ENCODE assay signal across 18 cellular contexts in genomic region chr10:506451-507354, GRCh38.
"Had no signal": no experiment of that assay in that cellular context is flagged by ENCODE, and none has a peak within 500 bp of the region (broad histone marks: within the 10 kb centered on the region; RNA-seq: fewer than 3 reads in every experiment).

No MANE protein-coding gene starts in this region.

- H3K9me3 Mint-ChIP-seq: activated naive CD4-positive, alpha-beta T cell treated with anti-CD3 and anti-CD28 coated beads, Interleukin-2, amount 50 U/mL, for 72 hours; nephron progenitor cell; stimulated activated effector memory CD8-positive, alpha-beta T cell treated with anti-CD3 and anti-CD28 coated beads, Interleukin-12 subunit alpha, Interleukin-12 subunit beta, amount 100 ng/mL, for 72 hours had no signal

- H3K4me3 ChIP-seq: esophagus squamous epithelium, left ventricle myocardium inferior, ovary, skin epidermis, thyroid gland, vagina had no signal

- ATAC-seq: activated naive CD4-positive, alpha-beta T cell treated with anti-CD3 and anti-CD28 coated beads, Interleukin-2, amount 50 U/mL, for 72 hours; stimulated activated effector memory CD8-positive, alpha-beta T cell treated with anti-CD3 and anti-CD28 coated beads, Interleukin-12 subunit alpha, Interleukin-12 subunit beta, amount 100 ng/mL, for 72 hours had no signal

- H3K36me3 ChIP-seq: brain microvascular endothelial cell, left ventricle myocardium inferior, ovary, thyroid gland, vagina had no signal

- DNase-seq: activated CD4-positive, alpha-beta T cell treated with anti-CD3 and anti-CD28 coated beads, Interleukin-2, amount 50 U/mL, for 4 hours; activated T-cell treated with anti-CD3 and anti-CD28 coated beads, Interleukin-2, amount 50 U/mL, for 1 hour; amniotic stem cell; brain microvascular endothelial cell; esophagus squamous epithelium; foreskin fibroblast; glutamatergic neuron; left ventricle myocardium inferior; mesenchymal stem cell; nephron progenitor cell; retina; T-helper 2 cell; thyroid gland had no signal

- H3K36me3 Mint-ChIP-seq: stimulated activated effector memory CD8-positive, alpha-beta T cell treated with anti-CD3 and anti-CD28 coated beads, Interleukin-12 subunit alpha, Interleukin-12 subunit beta, amount 100 ng/mL, for 72 hours had no signal

- H3K27ac Mint-ChIP-seq: nephron progenitor cell; stimulated activated effector memory CD8-positive, alpha-beta T cell treated with anti-CD3 and anti-CD28 coated beads, Interleukin-12 subunit alpha, Interleukin-12 subunit beta, amount 100 ng/mL, for 72 hours had no signal

- H3K27ac ChIP-seq: brain microvascular endothelial cell, esophagus squamous epithelium, left ventricle myocardium inferior, ovary, skin epidermis, thyroid gland, vagina had no signal

- H3K4me3 Mint-ChIP-seq: nephron progenitor cell; stimulated activated effector memory CD8-positive, alpha-beta T cell treated with anti-CD3 and anti-CD28 coated beads, Interleukin-12 subunit alpha, Interleukin-12 subunit beta, amount 100 ng/mL, for 72 hours had no signal

- H3K9me3 ChIP-seq: esophagus squamous epithelium, left ventricle myocardium inferior, ovary, thyroid gland, vagina had no signal

- H3K27me3 ChIP-seq: brain microvascular endothelial cell, esophagus squamous epithelium, ovary, thyroid gland, vagina had no signal
